Comparison of ENCODE assay signal across 8 cellular contexts in genomic region chr13:20828540-20829364, GRCh38. TPM values are rescaled to one million over a fixed set of nuclear protein-coding genes. Genes with fewer than 3 reads are reported as not detected.
DNase-seq lines count a peak whose midpoint lies in the region; ATAC-seq and TF ChIP-seq lines count a peak whose summit lies in the region.

No MANE protein-coding gene starts in this region.

- in situ Hi-C loops in gastrocnemius medialis (cut with MboI; ENCODE audit: low sequenced_read_pairs in 4 of 4), result loop anchor here (5.0 to 10.0 kb wide), 3 partner anchors 111 to 334 kb away; no protein-coding TSS in a partner anchor

- H3K79me2 ChIP-seq in OCI-LY3 (ENCODE audit: low read length), result peaks cover 12% of the 10 kb centered on the region

- H3K27me3 Mint-ChIP-seq in activated naive CD4-positive, alpha-beta T cell treated with anti-CD3 and anti-CD28 coated beads for 36 hours (ENCODE audit: low read depth), result no peaks in the 10 kb centered on the region

- peak; percentile 92 for TF ChIP-seq CTCF in OCI-LY3 (IDR thresholded peaks at IDR 0.05; ENCODE audit: low read depth, low read length)
- peak; percentile 78 to 85 (median 84) for TF ChIP-seq CTCF in gastrocnemius medialis (IDR thresholded peaks at IDR 0.05 in 4 of 5, conservative IDR thresholded peaks at IDR 0.05 in 1 of 5)

- no peak overlapping the region; the same call in 1 of the 2 replicates for H3K27ac ChIP-seq in OCI-LY3 (ENCODE audit: low read length)
- H3K27ac ChIP-seq in right cardiac atrium (ENCODE audit: low read length), result no peak overlapping the region
- H3K27ac ChIP-seq in gastrocnemius medialis, result peak overlapping the region; percentile 87 to 93 (median 88)

- intact Hi-C loops in activated naive CD4-positive, alpha-beta T cell treated with anti-CD3 and anti-CD28 coated beads for 36 hours (cut with micrococcal nuclease), result loop anchor here (1.0 to 2.0 kb wide), 7 partner anchors 56 to 646 kb away; partner anchors contain the start of gene EEF1AKMT1
- intact Hi-C loops in right cardiac atrium (cut with DNase I), result loop anchor here in 1 of 4 donors (5.0 to 10.0 kb wide), 2 partner anchors 116 to 334 kb away; no protein-coding TSS in a partner anchor
- intact Hi-C loops in gastrocnemius medialis (cut with DNase I; ENCODE audit: low total_unique reads), result loop anchor here (1.0 to 10.0 kb wide), 5 partner anchors 55 to 331 kb away; partner anchors contain the start of genes EEF1AKMT1, LATS2 and XPO4

- H3K9me3 Mint-ChIP-seq in activated naive CD4-positive, alpha-beta T cell treated with anti-CD3 and anti-CD28 coated beads for 36 hours, result no peaks in the 10 kb centered on the region

- H3K27me3 ChIP-seq in OCI-LY3 (ENCODE audit: low read depth, low read length), result no peaks in the 10 kb centered on the region
- H3K27me3 ChIP-seq in right cardiac atrium (ENCODE audit: control insufficient read depth, insufficient read depth), result no peaks in the 10 kb centered on the region
- H3K27me3 ChIP-seq in gastrocnemius medialis, result no peaks in the 10 kb centered on the region

- DNase-seq in activated naive CD4-positive, alpha-beta T cell treated with anti-CD3 and anti-CD28 coated beads for 36 hours, result peak; percentile 47
- DNase-seq in activated naive CD4-positive, alpha-beta T cell (lab: John Stamatoyannopoulos, UW), result no peak
- DNase-seq in amniotic stem cell (lab: John Stamatoyannopoulos, UW) (peak; percentile 46), right cardiac atrium (no peak), gastrocnemius medialis (no peak), NCI-H774 (lab: John Stamatoyannopoulos, UW) (no peak)

- ATAC-seq in HG02885 (IDR thresholded peaks at IDR 0.05; ENCODE audit: poor library complexity, unreplicated experiment), result peak; percentile 70
- ATAC-seq in right cardiac atrium, result peak; percentile 31 to 39
- peak; percentile 33 to 50 for ATAC-seq in gastrocnemius medialis

- H2AFZ ChIP-seq in OCI-LY3 (ENCODE audit: low read depth, low read length), result no peak overlapping the region

- H4K20me1 ChIP-seq in OCI-LY3 (ENCODE audit: insufficient read depth, low read length), result no peaks in the 10 kb centered on the region

- H3K9me3 ChIP-seq in OCI-LY3 (ENCODE audit: insufficient read depth, low read length), result no peaks in the 10 kb centered on the region
- H3K9me3 ChIP-seq in right cardiac atrium (ENCODE audit: control insufficient read depth, low read length), result no peaks in the 10 kb centered on the region
- H3K9me3 ChIP-seq in gastrocnemius medialis, result no peaks in the 10 kb centered on the region

- H3K4me3 ChIP-seq in OCI-LY3 (ENCODE audit: low read length), result peak overlapping the region; percentile 42
- peak overlapping the region; percentile 29 for H3K4me3 ChIP-seq in right cardiac atrium (ENCODE audit: low read length)
- peak overlapping the region; percentile 35 to 63 (median 49) for H3K4me3 ChIP-seq in gastrocnemius medialis

- no peak overlapping the region for H3K27ac Mint-ChIP-seq in activated naive CD4-positive, alpha-beta T cell treated with anti-CD3 and anti-CD28 coated beads for 36 hours

- H3K4me1 ChIP-seq in OCI-LY3 (ENCODE audit: low read length), result peaks cover 8% of the 10 kb centered on the region
- peaks cover 2% of the 10 kb centered on the region for H3K4me1 ChIP-seq in right cardiac atrium (ENCODE audit: control insufficient read depth, insufficient read depth, low read length)
- H3K4me1 ChIP-seq in gastrocnemius medialis, result peaks cover 73 to 79% of the 10 kb centered on the region in 2 donors

- CTCF ChIA-PET in activated naive CD4-positive, alpha-beta T cell treated with anti-CD3 and anti-CD28 coated beads for 36 hours (lab: Charles Lee), result interaction anchor here (0.7 to 3.6 kb wide), 19 partner anchors 10 to 632 kb away, joined by 3 to 40 read pairs (median 7); partner anchors contain the start of gene IL17D

- H3K4me3 Mint-ChIP-seq in activated naive CD4-positive, alpha-beta T cell treated with anti-CD3 and anti-CD28 coated beads for 36 hours, result no peak overlapping the region

- peak overlapping the region; percentile 14; the same call in 1 of the 2 replicates for H3K9ac ChIP-seq in OCI-LY3 (ENCODE audit: low read length)

- peaks cover 17% of the 10 kb centered on the region for H3K36me3 ChIP-seq in OCI-LY3 (replicated peaks; ENCODE audit: low read depth, low read length)
- no peaks in the 10 kb centered on the region for H3K36me3 ChIP-seq in gastrocnemius medialis

- WGBS in right cardiac atrium, result 19% methylated on average over 5 of the region's 5 CpGs

- peaks cover 7% of the 10 kb centered on the region for H3K36me3 Mint-ChIP-seq in activated naive CD4-positive, alpha-beta T cell treated with anti-CD3 and anti-CD28 coated beads for 36 hours (ENCODE audit: low read depth)

- peak overlapping the region; percentile 71 for H3K4me2 ChIP-seq in OCI-LY3 (ENCODE audit: low read length)

- no peak for TF ChIP-seq POLR2A in gastrocnemius medialis (IDR thresholded peaks at IDR 0.05)

- H3K4me1 Mint-ChIP-seq in activated naive CD4-positive, alpha-beta T cell treated with anti-CD3 and anti-CD28 coated beads for 36 hours (ENCODE audit: low read depth), result peaks cover 6% of the 10 kb centered on the region

RNA-seq across cellular contexts. Expression of gene EEF1AKMT1, which starts 55.0 kb away (rescaled TPM):
- total RNA-seq in activated naive CD4-positive, alpha-beta T cell treated with anti-CD3 and anti-CD28 coated beads for 36 hours, result 10 to 100 TPM; 15.1 to 16.5 TPM
- total RNA-seq in right cardiac atrium, result 10 to 100 TPM; 12.4 to 14.8 (median 13.4) TPM
- polyA plus RNA-seq in right cardiac atrium, result 13.0 TPM
- total RNA-seq in gastrocnemius medialis, result 1 to 10 TPM; 5.9 to 8.5 (median 8.0) TPM

Comparison
In these comparisons a context has a peak if more than half of its experiments do, and no peak if none do; other contexts are left out.
1. DNase-seq: peak in activated naive CD4-positive, alpha-beta T cell treated with anti-CD3 and anti-CD28 coated beads for 36 hours (single experiment) and amniotic stem cell (single experiment); none in activated naive CD4-positive, alpha-beta T cell (0 of 4), right cardiac atrium (0 of 3), gastrocnemius medialis (0 of 2) and NCI-H774 (single experiment).
2. H3K27ac ChIP-seq: peak in gastrocnemius medialis (4 of 4); none in OCI-LY3 (single experiment) and right cardiac atrium (single experiment).
3. Peak in every context shown above with its lines, with median percentiles within 50 percentile points of each other: ATAC-seq and H3K4me3 ChIP-seq.